Comparison of ENCODE assay signal across 17 cellular contexts in genomic region chr10:11140963-11141362, GRCh38.
A peak's percentile ranks its signal among the peaks of the same experiment; 100 is the strongest.
DNase-seq lines count a peak whose midpoint lies in the region; ATAC-seq and TF ChIP-seq lines count a peak whose summit lies in the region.
"Had no signal": no experiment of that assay in that cellular context is flagged by ENCODE, and none has a peak within 500 bp of the region (broad histone marks: within the 10 kb centered on the region; RNA-seq: fewer than 3 reads in every experiment).

No MANE protein-coding gene starts in this region.

- no peak overlapping the region for H3K23ac ChIP-seq in H9 (ENCODE audit: insufficient read length, low read depth, low read length)

- no peak overlapping the region for H3K4me3 ChIP-seq in CD4-positive, alpha-beta memory T cell (ENCODE audit: low read length in 2 of 2)
- H3K4me3 ChIP-seq: GM23248, heart right ventricle, thyroid gland had no signal

- peaks cover 39 to 63% (median 56%) of the 10 kb centered on the region in 4 donors for H3K4me1 Mint-ChIP-seq in CD4-positive, alpha-beta memory T cell
- peaks cover 39 to 43% of the 10 kb centered on the region in 2 experiments for H3K4me1 Mint-ChIP-seq in H9
- H3K4me1 Mint-ChIP-seq in activated naive CD8-positive, alpha-beta T cell (ENCODE audit: low read depth): peaks cover 68% of the 10 kb centered on the region
- peaks cover 40 to 54% (median 51%) of the 10 kb centered on the region in 3 donors for H3K4me1 Mint-ChIP-seq in naive B cell

- no peak overlapping the region for H2BK120ac ChIP-seq in H9 (ENCODE audit: low read depth, low read length, poor library complexity, severe bottlenecking)

- H4K91ac ChIP-seq in H9 (ENCODE audit: insufficient read length, low read depth, low read length): no peak overlapping the region

- H2AFZ ChIP-seq in H9 (ENCODE audit: low read length): no peak overlapping the region
- H2AFZ ChIP-seq: GM23248 had no signal

- H3K79me2 ChIP-seq in H9 (ENCODE audit: insufficient read depth, low read length): no peaks in the 10 kb centered on the region

- H3K14ac ChIP-seq in H9 (ENCODE audit: insufficient read depth, low read length): no peak overlapping the region

- no CpG with 5 or more reads among the region's 6 CpGs for WGBS in H9 (ENCODE audit: extremely low coverage, insufficient read length, low lambda C conversion rate)

- no peak overlapping the region for H2AK5ac ChIP-seq in H9 (ENCODE audit: insufficient read length, low read length)

- intact Hi-C loops in CD4-positive, alpha-beta memory T cell (cut with micrococcal nuclease): no loop called here

- H2BK12ac ChIP-seq in H9 (ENCODE audit: insufficient read length, low read depth, low read length): no peak overlapping the region

- H3K9me3 Mint-ChIP-seq in CD4-positive, alpha-beta memory T cell: no peaks in the 10 kb centered on the region
- H3K9me3 Mint-ChIP-seq in H9: peaks cover 0 to 3% of the 10 kb centered on the region in 2 experiments; a peak in 1 of 5 replicates
- no peaks in the 10 kb centered on the region for H3K9me3 Mint-ChIP-seq in activated naive CD8-positive, alpha-beta T cell (ENCODE audit: low read depth)
- H3K9me3 Mint-ChIP-seq in naive B cell: peaks cover 0 to 4% (median 0%) of the 10 kb centered on the region in 7 donors

- no peak overlapping the region for H3T11ph ChIP-seq in H9 (ENCODE audit: low read length)

- CTCF ChIA-PET in CD4-positive, alpha-beta memory T cell (lab: Charles Lee; ENCODE audit: partially characterized antibody): interaction anchor here (0.9 to 16.9 kb wide), 3 partner anchors 28 to 35 kb away, joined by 3 to 308 read pairs (median 4); no protein-coding TSS in a partner anchor

- no peak overlapping the region for H3K9ac ChIP-seq in H9 (ENCODE audit: extremely low read depth, insufficient read length, low read length)
- H3K9ac ChIP-seq: GM23248, SK-N-SH had no signal

- H2BK5ac ChIP-seq in H9 (ENCODE audit: insufficient read length, low read length): no peak overlapping the region

- no peak overlapping the region for H3K18ac ChIP-seq in H9 (ENCODE audit: insufficient read length, low read depth, low read length)

- H3K56ac ChIP-seq in H9 (ENCODE audit: insufficient read length, low read depth, low read length): no peak overlapping the region

- H3K36me3 ChIP-seq in CD4-positive, alpha-beta memory T cell (ENCODE audit: insufficient read depth, low read length): no peaks in the 10 kb centered on the region
- H3K36me3 ChIP-seq: heart right ventricle, thyroid gland had no signal

- no peak overlapping the region for H4K5ac ChIP-seq in H9 (ENCODE audit: insufficient read length, low read depth, low read length)

- ATAC-seq in naive B cell (ENCODE audit: low read depth in 2 of 2): no peak
- no peak for ATAC-seq in GM18511 (IDR thresholded peaks at IDR 0.05; ENCODE audit: unreplicated experiment)
- no peak for ATAC-seq in GM18498 (IDR thresholded peaks at IDR 0.05; ENCODE audit: unreplicated experiment)
- ATAC-seq: heart right ventricle, Panc1 had no signal

- no peaks in the 10 kb centered on the region for H3K36me3 Mint-ChIP-seq in CD4-positive, alpha-beta memory T cell
- peaks cover 2 to 13% (median 2%) of the 10 kb centered on the region in 3 experiments; a peak in 4 of 7 replicates for H3K36me3 Mint-ChIP-seq in H9 (ENCODE audit: insufficient read depth in 1 of 3, low read depth in 3 of 3)
- H3K36me3 Mint-ChIP-seq in activated naive CD8-positive, alpha-beta T cell: no peaks in the 10 kb centered on the region
- no peaks in the 10 kb centered on the region for H3K36me3 Mint-ChIP-seq in naive B cell

- peak overlapping the region; percentile 3 for H3K27ac ChIP-seq in CD4-positive, alpha-beta memory T cell (ENCODE audit: low read depth, low read length)
- no peak overlapping the region for H3K27ac ChIP-seq in H9 (ENCODE audit: insufficient read length, low read depth, low read length)
- H3K27ac ChIP-seq: GM23248, heart right ventricle, thyroid gland had no signal

- no peak overlapping the region for H3K4me2 ChIP-seq in H9 (ENCODE audit: insufficient read depth, insufficient read length, low read length)
- H3K4me2 ChIP-seq: SK-N-SH had no signal

- H4K20me1 ChIP-seq in H9 (ENCODE audit: control insufficient read depth, insufficient read depth, insufficient read length): no peaks in the 10 kb centered on the region

- H3K23me2 ChIP-seq in H9 (ENCODE audit: insufficient read length, low read depth, low read length, poor library complexity, severe bottlenecking): no peaks in the 10 kb centered on the region

- H3K4me1 ChIP-seq in CD4-positive, alpha-beta memory T cell (ENCODE audit: insufficient read depth, low read length): peaks cover 55% of the 10 kb centered on the region
- peaks cover 5% of the 10 kb centered on the region; the same call in 1 of the 2 replicates for H3K4me1 ChIP-seq in H9 (ENCODE audit: insufficient read depth, low read length)
- H3K4me1 ChIP-seq: thyroid gland had no signal

- POLR2A ChIA-PET in CD4-positive, alpha-beta memory T cell (lab: Charles Lee; ENCODE audit: partially characterized antibody): interaction anchor here (1.1 to 19.5 kb wide), 2 partner anchors 9 to 31 kb away, joined by 13 to 1422 read pairs; no protein-coding TSS in a partner anchor

- H3K4me3 Mint-ChIP-seq in CD4-positive, alpha-beta memory T cell: peak overlapping the region in 6 of 8 donors; percentile 6 to 80 (median 72)
- no peak overlapping the region for H3K4me3 Mint-ChIP-seq in H9
- peak overlapping the region; percentile 58 for H3K4me3 Mint-ChIP-seq in activated naive CD8-positive, alpha-beta T cell
- H3K4me3 Mint-ChIP-seq in naive B cell: no peak overlapping the region

- TF ChIP-seq CTCF in H9 (conservative IDR thresholded peaks at IDR 0.05): peak; percentile 29; the same call in 1 of the 3 replicates

- peak overlapping the region; percentile 77 to 95 (median 91) for H3K27ac Mint-ChIP-seq in CD4-positive, alpha-beta memory T cell
- H3K27ac Mint-ChIP-seq in H9 (no peak overlapping the region; a peak in 1 of 7 replicates), naive B cell (peak overlapping the region in 4 of 6 donors; percentile 4 to 86 (median 24))
- H3K27ac Mint-ChIP-seq in activated naive CD8-positive, alpha-beta T cell: peak overlapping the region; percentile 92

- no peak overlapping the region for H3K4ac ChIP-seq in H9 (ENCODE audit: low read depth, low read length)

- H4K8ac ChIP-seq in H9 (replicated peaks; ENCODE audit: insufficient read length, low read depth, low read length): no peak overlapping the region

- no peak for DNase-seq in CD4-positive, alpha-beta memory T cell
- no peak for DNase-seq in H9
- no peak for DNase-seq in naive B cell
- DNase-seq in anterior cingulate cortex (lab: John Stamatoyannopoulos, UW): no peak
- DNase-seq: activated CD8-positive, alpha-beta memory T cell treated with anti-CD3 and anti-CD28 coated beads, Interleukin-2, amount 50 U/mL, for 4 hours; amniotic stem cell; DMS 273 treated with DMSO at 0.1 percent for 48 hours; GM23248; heart right ventricle; islet precursor cell; NCI-H1092 treated with DMSO at 0.1 percent for 48 hours; SK-N-SH; thyroid gland had no signal

- H2BK15ac ChIP-seq in H9 (ENCODE audit: low read depth, low read length): no peak overlapping the region

- H3K9me3 ChIP-seq in CD4-positive, alpha-beta memory T cell (ENCODE audit: control insufficient read depth in 1 of 2, low read length in 2 of 2): no peaks in the 10 kb centered on the region
- no peaks in the 10 kb centered on the region for H3K9me3 ChIP-seq in H9 (ENCODE audit: control insufficient read depth, low read depth, low read length)
- H3K9me3 ChIP-seq: heart right ventricle, SK-N-SH, thyroid gland had no signal

- H2BK20ac ChIP-seq in H9 (ENCODE audit: low read depth, low read length, poor library complexity, severe bottlenecking): no peak overlapping the region

- no peaks in the 10 kb centered on the region for H3K79me1 ChIP-seq in H9 (ENCODE audit: insufficient read depth, low read depth, low read length, poor library complexity, severe bottlenecking)

- no peaks in the 10 kb centered on the region for H3K27me3 ChIP-seq in CD4-positive, alpha-beta memory T cell (ENCODE audit: insufficient read depth, low read length)
- H3K27me3 ChIP-seq in H9 (ENCODE audit: insufficient read depth, low read length): no peaks in the 10 kb centered on the region
- H3K27me3 ChIP-seq: heart right ventricle, thyroid gland had no signal

- H3K27me3 Mint-ChIP-seq in CD4-positive, alpha-beta memory T cell: no peaks in the 10 kb centered on the region
- H3K27me3 Mint-ChIP-seq in H9 (ENCODE audit: low read depth) (no peaks in the 10 kb centered on the region), naive B cell (no peaks in the 10 kb centered on the region)
- no peaks in the 10 kb centered on the region for H3K27me3 Mint-ChIP-seq in activated naive CD8-positive, alpha-beta T cell

Comparison
In these comparisons a context has a peak if more than half of its experiments do, and no peak if none do; other contexts are left out.
1. H3K27ac Mint-ChIP-seq: peak in CD4-positive, alpha-beta memory T cell (7 of 7), activated naive CD8-positive, alpha-beta T cell (single experiment) and naive B cell (4 of 6); none in H9 (0 of 3).
2. H3K4me3 Mint-ChIP-seq: peak in CD4-positive, alpha-beta memory T cell (6 of 8) and activated naive CD8-positive, alpha-beta T cell (single experiment); none in H9 (0 of 2) and naive B cell (0 of 8).